8 cellular contexts compared by ENCODE assay signal in the genomic region with DNA sequence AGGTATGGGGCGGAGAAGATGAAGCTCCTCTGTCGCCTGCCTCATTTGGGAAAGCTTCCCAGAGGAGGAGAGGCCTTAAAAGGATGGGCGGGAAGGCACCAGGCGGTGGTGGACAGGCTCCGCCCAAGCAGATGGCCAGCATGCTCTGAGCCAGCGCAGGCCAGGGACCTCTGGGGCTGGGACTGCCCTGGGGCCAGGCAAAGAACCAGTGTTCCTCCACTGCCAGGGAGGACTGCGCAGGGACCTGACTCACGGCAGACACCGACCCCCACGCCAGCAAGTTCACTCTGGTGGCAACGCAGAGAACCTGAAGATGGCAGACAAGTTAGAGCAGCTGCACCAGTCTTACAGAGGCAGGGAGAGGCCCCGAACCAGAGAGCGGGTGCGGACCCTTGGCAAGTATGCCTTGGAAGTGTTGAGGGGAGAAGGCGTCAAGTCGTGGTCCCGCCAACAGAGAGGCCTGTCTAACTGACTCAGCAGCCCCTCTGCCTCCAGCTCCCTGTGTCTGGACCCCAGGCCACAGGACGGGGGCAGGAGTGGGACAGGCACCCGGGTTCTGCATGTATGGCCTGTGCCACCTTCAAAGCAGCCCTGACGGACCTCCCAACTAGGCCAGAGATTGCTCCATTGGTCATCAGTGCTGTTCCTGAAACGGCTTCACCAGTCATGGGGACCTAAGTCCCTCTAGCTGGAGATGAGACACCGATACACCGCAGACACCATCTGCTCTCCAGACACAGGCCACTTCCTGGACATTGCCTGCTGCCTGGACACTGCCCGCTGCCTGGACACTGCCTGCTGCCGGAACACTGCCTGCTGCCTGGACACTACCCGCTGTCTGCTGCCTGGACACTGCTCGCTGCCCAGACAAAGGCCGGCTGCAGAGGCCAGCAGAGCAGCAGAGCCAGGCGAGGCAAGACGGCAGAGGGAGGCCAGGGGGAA.
A peak's percentile ranks its signal among the peaks of the same experiment; 100 is the strongest.
DNase-seq lines count a peak whose midpoint lies in the region; ATAC-seq and TF ChIP-seq lines count a peak whose summit lies in the region.

No MANE protein-coding gene starts in this region.

- H3K27ac Mint-ChIP-seq in activated naive CD4-positive, alpha-beta T cell treated with anti-CD3 and anti-CD28 coated beads, Interleukin-2, amount 10 ng/mL, durations not matched to agents 7 days and 5 days: peak overlapping the region; percentile 96
- H3K27ac Mint-ChIP-seq in activated naive CD4-positive, alpha-beta T cell treated with anti-CD3 and anti-CD28 coated beads, Interleukin-2, amount 50 U/mL, for 72 hours: peak overlapping the region in 1 of 2 donors; percentile 96

- no peak for ATAC-seq in activated naive CD4-positive, alpha-beta T cell treated with anti-CD3 and anti-CD28 coated beads, Interleukin-2, amount 50 U/mL, for 72 hours
- no peak for ATAC-seq in HG03439 (IDR thresholded peaks at IDR 0.05; ENCODE audit: unreplicated experiment)
- no peak for ATAC-seq in HG02798 (IDR thresholded peaks at IDR 0.05; ENCODE audit: poor library complexity, unreplicated experiment)
- no peak for ATAC-seq in GM19328 (IDR thresholded peaks at IDR 0.05; ENCODE audit: unreplicated experiment)

- peaks cover 26% of the 10 kb centered on the region for H3K36me3 Mint-ChIP-seq in activated naive CD4-positive, alpha-beta T cell treated with anti-CD3 and anti-CD28 coated beads, Interleukin-2, amount 10 ng/mL, durations not matched to agents 7 days and 5 days
- peaks cover 18 to 21% of the 10 kb centered on the region in 2 donors for H3K36me3 Mint-ChIP-seq in activated naive CD4-positive, alpha-beta T cell treated with anti-CD3 and anti-CD28 coated beads, Interleukin-2, amount 50 U/mL, for 72 hours

- H3K27me3 Mint-ChIP-seq in activated naive CD4-positive, alpha-beta T cell treated with anti-CD3 and anti-CD28 coated beads, Interleukin-2, amount 10 ng/mL, durations not matched to agents 7 days and 5 days: no peaks in the 10 kb centered on the region

- no peaks in the 10 kb centered on the region for H3K9me3 Mint-ChIP-seq in activated naive CD4-positive, alpha-beta T cell treated with anti-CD3 and anti-CD28 coated beads, Interleukin-2, amount 10 ng/mL, durations not matched to agents 7 days and 5 days
- H3K9me3 Mint-ChIP-seq in activated naive CD4-positive, alpha-beta T cell treated with anti-CD3 and anti-CD28 coated beads, Interleukin-2, amount 50 U/mL, for 72 hours: no peaks in the 10 kb centered on the region

- H3K4me3 Mint-ChIP-seq in activated naive CD4-positive, alpha-beta T cell treated with anti-CD3 and anti-CD28 coated beads, Interleukin-2, amount 10 ng/mL, durations not matched to agents 7 days and 5 days: no peak overlapping the region

- CTCF ChIA-PET in activated naive CD4-positive, alpha-beta T cell treated with anti-CD3 and anti-CD28 coated beads, Interleukin-2, amount 10 ng/mL, durations not matched to agents 7 days and 5 days (lab: Charles Lee): interaction anchor here (0.8 to 2.4 kb wide), 6 partner anchors 9 to 46 kb away, joined by 3 to 14 read pairs (median 6); no protein-coding TSS in a partner anchor

- DNase-seq in activated naive CD4-positive, alpha-beta T cell treated with anti-CD3 and anti-CD28 coated beads, Interleukin-2, amount 10 ng/mL, durations not matched to agents 7 days and 5 days: peak; percentile 20
- DNase-seq in activated naive CD4-positive, alpha-beta T cell treated with anti-CD3 and anti-CD28 coated beads, Interleukin-2, amount 50 U/mL, for 72 hours (ENCODE audit: low spot score in 2 of 2): no peak
- peak; percentile 91 for DNase-seq in cerebellum (ENCODE audit: low spot score)
- DNase-seq in mesenteric fat pad (ENCODE audit: low spot score): peak; percentile 90
- no peak for DNase-seq in GM10266 (ENCODE audit: extremely low spot score)

- TF ChIP-seq CTCF in GM10266 (IDR thresholded peaks at IDR 0.05; ENCODE audit: control insufficient read depth, insufficient read depth, low read depth, missing control alignments): no peak

- peaks cover 78% of the 10 kb centered on the region for H3K4me1 Mint-ChIP-seq in activated naive CD4-positive, alpha-beta T cell treated with anti-CD3 and anti-CD28 coated beads, Interleukin-2, amount 10 ng/mL, durations not matched to agents 7 days and 5 days

Comparison
In these comparisons a context has a peak if more than half of its experiments do, and no peak if none do; other contexts are left out.
1. DNase-seq: peak in activated naive CD4-positive, alpha-beta T cell treated with anti-CD3 and anti-CD28 coated beads, Interleukin-2, amount 10 ng/mL, durations not matched to agents 7 days and 5 days (single experiment), cerebellum (single experiment) and mesenteric fat pad (single experiment); none in activated naive CD4-positive, alpha-beta T cell treated with anti-CD3 and anti-CD28 coated beads, Interleukin-2, amount 50 U/mL, for 72 hours (0 of 2) and GM10266 (single experiment).